Comparison of ENCODE assay signal across 1 cellular context in the genomic region with DNA sequence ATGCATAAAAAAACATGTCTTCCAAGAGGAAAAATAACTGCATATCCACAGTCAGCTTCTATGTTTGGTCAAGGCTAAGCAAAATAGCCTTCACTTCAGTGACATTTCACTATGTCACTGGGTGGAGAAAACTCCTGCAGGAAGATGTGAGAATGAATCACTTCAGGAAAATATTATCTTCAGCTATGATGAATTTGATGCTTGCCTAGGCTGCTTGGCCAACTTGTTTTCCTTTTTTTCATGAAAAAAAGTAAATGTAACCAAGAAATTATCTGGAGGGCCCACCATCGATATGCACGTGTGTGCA.
TF ChIP-seq lines count a peak whose summit lies in the region.

No MANE protein-coding gene starts in this region.

TF ChIP-seq in H1, 55 proteins besides CTCF, POLR2A, EP300 and RAD21:
- TF ChIP-seq TAF7 (optimal IDR thresholded peaks at IDR 0.05; ENCODE audit: borderline replicate concordance, low read depth, low read length) (no peak), JUND (IDR thresholded peaks at IDR 0.05; ENCODE audit: low read length) (no peak), HDAC6 (IDR thresholded peaks at IDR 0.05; ENCODE audit: low read depth, low read length) (no peak), SP4 (IDR thresholded peaks at IDR 0.05; ENCODE audit: low read length) (no peak), NANOG (IDR thresholded peaks at IDR 0.05; ENCODE audit: insufficient read depth, low read depth, low read length, poor library complexity, severe bottlenecking) (no peak), GABPA (IDR thresholded peaks at IDR 0.05; ENCODE audit: borderline replicate concordance, insufficient read depth, low read length) (no peak), CEBPB (IDR thresholded peaks at IDR 0.05; ENCODE audit: low read depth, low read length) (no peak), JUN (IDR thresholded peaks at IDR 0.05; ENCODE audit: low read depth, low read length) (no peak), TEAD4 (IDR thresholded peaks at IDR 0.05; ENCODE audit: low read depth, low read length) (no peak), BRCA1 (IDR thresholded peaks at IDR 0.05; ENCODE audit: low read depth, low read length) (no peak), BACH1 (IDR thresholded peaks at IDR 0.05; ENCODE audit: low read length) (no peak)
- TF ChIP-seq, protein P1, sequence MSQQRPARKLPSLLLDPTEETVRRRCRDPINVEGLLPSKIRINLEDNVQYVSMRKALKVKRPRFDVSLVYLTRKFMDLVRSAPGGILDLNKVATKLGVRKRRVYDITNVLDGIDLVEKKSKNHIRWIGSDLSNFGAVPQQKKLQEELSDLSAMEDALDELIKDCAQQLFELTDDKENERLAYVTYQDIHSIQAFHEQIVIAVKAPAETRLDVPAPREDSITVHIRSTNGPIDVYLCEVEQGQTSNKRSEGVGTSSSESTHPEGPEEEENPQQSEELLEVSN (IDR thresholded peaks at IDR 0.05), result no peak
